In genomic region chr1:30413111-30413440, GRCh38 we compare ENCODE assay signal across 17 cellular contexts.
"Had no signal": no experiment of that assay in that cellular context is flagged by ENCODE, and none has a peak within 500 bp of the region (broad histone marks: within the 10 kb centered on the region; RNA-seq: fewer than 3 reads in every experiment).

No MANE protein-coding gene starts in this region.

- H3K4me3 ChIP-seq: mucosa of descending colon, thyroid gland, vagina had no signal

- H3K27ac Mint-ChIP-seq: dendritic cell treated with granulocyte-macrophage colony-stimulating factor and Interleukin-4, amounts not matched to agents 40 ng/mL and 50 ng/mL, for 4 days; effector memory CD8-positive, alpha-beta T cell; naive thymus-derived CD4-positive, alpha-beta T cell; stimulated activated effector memory CD8-positive, alpha-beta T cell treated with anti-CD3 and anti-CD28 coated beads, Interleukin-12 subunit alpha, Interleukin-12 subunit beta, amount 100 ng/mL, for 72 hours had no signal

- DNase-seq: activated CD4-positive, alpha-beta T cell treated with anti-CD3 and anti-CD28 coated beads, Interleukin-2, amount 50 U/mL, for 1 hour; activated naive CD4-positive, alpha-beta T cell; anterior cingulate cortex; effector memory CD8-positive, alpha-beta T cell; mucosa of descending colon; naive thymus-derived CD4-positive, alpha-beta T cell; stimulated activated CD4-positive, alpha-beta T cell treated with anti-CD3 and anti-CD28 coated beads, Interleukin-12 subunit alpha, Interleukin-12 subunit beta, amount 100 ng/mL, for 4 hours; stimulated activated CD4-positive, alpha-beta T cell treated with anti-CD3 and anti-CD28 coated beads, Interleukin-2, amount 100 ng/mL, for 24 hours; T-helper 9 cell; thyroid gland had no signal

- ATAC-seq: effector memory CD8-positive, alpha-beta T cell; left lobe of liver; mucosa of descending colon; naive thymus-derived CD4-positive, alpha-beta T cell had no signal

- H3K36me3 ChIP-seq: neutrophil, thyroid gland, vagina had no signal

- H3K4me3 Mint-ChIP-seq: dendritic cell treated with granulocyte-macrophage colony-stimulating factor and Interleukin-4, amounts not matched to agents 40 ng/mL and 50 ng/mL, for 4 days; effector memory CD8-positive, alpha-beta T cell; naive thymus-derived CD4-positive, alpha-beta T cell; stimulated activated effector memory CD8-positive, alpha-beta T cell treated with anti-CD3 and anti-CD28 coated beads, Interleukin-12 subunit alpha, Interleukin-12 subunit beta, amount 100 ng/mL, for 72 hours had no signal

- H3K27me3 ChIP-seq: neutrophil, thyroid gland, vagina had no signal

- H3K9ac ChIP-seq: parathyroid adenoma had no signal

- H3K4me1 Mint-ChIP-seq: stimulated activated effector memory CD8-positive, alpha-beta T cell treated with anti-CD3 and anti-CD28 coated beads, Interleukin-12 subunit alpha, Interleukin-12 subunit beta, amount 100 ng/mL, for 72 hours had no signal

- H3K27ac ChIP-seq: epithelial cell of prostate, neutrophil, parathyroid adenoma, thyroid gland, vagina had no signal

- H3K4me1 ChIP-seq: parathyroid adenoma, thyroid gland, vagina had no signal

- H3K79me2 ChIP-seq: parathyroid adenoma had no signal

- H3K9me3 ChIP-seq: mucosa of descending colon, neutrophil, thyroid gland, vagina had no signal

- H3K36me3 Mint-ChIP-seq: naive thymus-derived CD4-positive, alpha-beta T cell; stimulated activated effector memory CD8-positive, alpha-beta T cell treated with anti-CD3 and anti-CD28 coated beads, Interleukin-12 subunit alpha, Interleukin-12 subunit beta, amount 100 ng/mL, for 72 hours had no signal
